In genomic region chr13:41458939-41459753, GRCh38 we compare ENCODE assay signal across 8 cellular contexts. TPM values are rescaled to one million over a fixed set of nuclear protein-coding genes. Genes with fewer than 3 reads are reported as not detected.
A peak's percentile ranks its signal among the peaks of the same experiment; 100 is the strongest.
DNase-seq lines count a peak whose midpoint lies in the region; ATAC-seq and TF ChIP-seq lines count a peak whose summit lies in the region.

No MANE protein-coding gene starts in this region.

- WGBS in esophagus squamous epithelium, 2 donors: 54 to 55% methylated on average over 4 of the region's 4 CpGs
- 39 to 48% methylated on average over 4 of the region's 4 CpGs for WGBS in upper lobe of left lung, 2 donors

- TF ChIP-seq POLR2A in esophagus squamous epithelium (IDR thresholded peaks at IDR 0.05) (no peak), upper lobe of left lung (IDR thresholded peaks at IDR 0.05) (no peak)

- TF ChIP-seq CTCF in GM10248 (IDR thresholded peaks at IDR 0.05; ENCODE audit: control extremely low read depth, extremely low read depth, low read depth, missing control alignments) (peak; percentile 77), esophagus squamous epithelium (IDR thresholded peaks at IDR 0.05) (peak; percentile 40 to 74 (median 56)), neural progenitor cell (IDR thresholded peaks at IDR 0.05) (peak; percentile 60), upper lobe of left lung (IDR thresholded peaks at IDR 0.05) (peak; percentile 49 to 72 (median 68))

- peak overlapping the region; percentile 90 for H3K4me2 ChIP-seq in neural progenitor cell

- CTCF ChIA-PET in GM10248 (lab: Yijun Ruan, JAX): interaction anchor here (0.9 to 3.8 kb wide), 21 partner anchors 10 to 194 kb away, joined by 3 to 35 read pairs (median 4); no protein-coding TSS in a partner anchor

- H3K4me3 ChIP-seq in esophagus squamous epithelium (peak overlapping the region; percentile 57 to 83 (median 66)), neural progenitor cell (no peak overlapping the region), upper lobe of left lung (peak overlapping the region; percentile 80 to 92 (median 86))

- no peak overlapping the region for H2AFZ ChIP-seq in neural progenitor cell (replicated peaks)

- H3K27me3 ChIP-seq in esophagus squamous epithelium: peaks cover 0 to 57% (median 0%) of the 10 kb centered on the region in 4 donors
- H3K27me3 ChIP-seq in neural progenitor cell: peaks cover 90% of the 10 kb centered on the region
- no peaks in the 10 kb centered on the region for H3K27me3 ChIP-seq in upper lobe of left lung

- ATAC-seq in upper lobe of left lung (ENCODE audit: low FRiP score in 2 of 2): peak; percentile 19 to 51

- no peaks in the 10 kb centered on the region for H3K79me2 ChIP-seq in neural progenitor cell (ENCODE audit: low read depth)

- TF ChIP-seq EP300 in upper lobe of left lung (IDR thresholded peaks at IDR 0.05): no peak

- H3K36me3 Mint-ChIP-seq in neural progenitor cell: peaks cover 1% of the 10 kb centered on the region

- H3K4me3 Mint-ChIP-seq in neural progenitor cell: peak overlapping the region; percentile 84

- H3K9me3 Mint-ChIP-seq in neural progenitor cell: peaks cover 6% of the 10 kb centered on the region

- H3K4me1 Mint-ChIP-seq in neural progenitor cell: peaks cover 13% of the 10 kb centered on the region

- no peaks in the 10 kb centered on the region for H4K20me1 ChIP-seq in neural progenitor cell (ENCODE audit: low read depth)

- H3K4me1 ChIP-seq in esophagus squamous epithelium (peaks cover 10 to 48% (median 18%) of the 10 kb centered on the region in 3 donors), neural progenitor cell (no peaks in the 10 kb centered on the region), upper lobe of left lung (peaks cover 11 to 51% (median 25%) of the 10 kb centered on the region in 4 donors)

- no peak overlapping the region for H3K9ac ChIP-seq in neural progenitor cell

- peaks cover 8% of the 10 kb centered on the region for H3F3A ChIP-seq in neural progenitor cell (ENCODE audit: low read depth)

- H3K9me3 ChIP-seq in esophagus squamous epithelium (no peaks in the 10 kb centered on the region), neural progenitor cell (ENCODE audit: low read depth) (no peaks in the 10 kb centered on the region), upper lobe of left lung (no peaks in the 10 kb centered on the region)

- POLR2A ChIA-PET in GM10248 (lab: Yijun Ruan, JAX): interaction anchor here (0.6 kb wide), 1 partner anchor 40 kb away, joined by 3 read pairs; no protein-coding TSS in a partner anchor

- intact Hi-C loops in esophagus squamous epithelium (cut with DNase I): loop anchor here (10.0 kb wide), 1 partner anchor 196 kb away; no protein-coding TSS in a partner anchor

- DNase-seq in GM10248 (ENCODE audit: extremely low spot score) (peak; percentile 66), NCI-H2107 (lab: John Stamatoyannopoulos, UW) (peak; percentile 22), activated T-cell treated with anti-CD3 and anti-CD28 coated beads for 24 hours (ENCODE audit: low read depth) (peak; percentile 52), esophagus squamous epithelium (lab: John Stamatoyannopoulos, UW) (peak; percentile 5), neural progenitor cell (ENCODE audit: low spot score) (peak; percentile 22), upper lobe of left lung (peak in 1 of 2 donors; percentile 67), putamen (ENCODE audit: low spot score) (no peak), NCI-H774 (lab: John Stamatoyannopoulos, UW) (no peak)

- H3K27ac ChIP-seq in esophagus squamous epithelium: peak overlapping the region; percentile 70 to 77 (median 71)
- no peak overlapping the region for H3K27ac ChIP-seq in neural progenitor cell
- H3K27ac ChIP-seq in upper lobe of left lung: peak overlapping the region; percentile 89 to 96 (median 94)

- peaks cover 29% of the 10 kb centered on the region for H3K27me3 Mint-ChIP-seq in neural progenitor cell (ENCODE audit: insufficient read depth, low read depth)

- H3K36me3 ChIP-seq in esophagus squamous epithelium (peaks cover 0 to 11% (median 0%) of the 10 kb centered on the region in 3 donors), neural progenitor cell (no peaks in the 10 kb centered on the region), upper lobe of left lung (peaks cover 0 to 63% (median 17%) of the 10 kb centered on the region in 4 donors)

- H3K27ac Mint-ChIP-seq in neural progenitor cell: no peak overlapping the region

RNA-seq across cellular contexts. Expression of gene RGCC, which starts 1.8 kb away (rescaled TPM):
- total RNA-seq in esophagus squamous epithelium (10 to 100 TPM in 3 of 4 donors, 1 to 10 TPM in 1; 8.5 to 39.7 (median 16.7) TPM), neural progenitor cell (ENCODE audit: low replicate concordance) (not detected in 2 replicates), upper lobe of left lung (1,000 to 10,000 TPM in 2 of 6 donors, 100 to 1,000 TPM in 4; 359 to 1,301 (median 720) TPM)

Comparison
In these comparisons a context has a peak if more than half of its experiments do, and no peak if none do; other contexts are left out.
1. DNase-seq: peak in GM10248 (single experiment), NCI-H2107 (single experiment), activated T-cell treated with anti-CD3 and anti-CD28 coated beads for 24 hours (single experiment), esophagus squamous epithelium (single experiment) and neural progenitor cell (single experiment); none in putamen (single experiment) and NCI-H774 (single experiment).
2. Peak in every context shown above with its lines, with median percentiles within 50 percentile points of each other: CTCF ChIP-seq.